ENCODE assay signal across 9 cellular contexts in genomic region chr11:94130589-94131362, GRCh38. TPM values are rescaled to one million over a fixed set of nuclear protein-coding genes. Genes with fewer than 3 reads are reported as not detected.
DNase-seq lines count a peak whose midpoint lies in the region; ATAC-seq and TF ChIP-seq lines count a peak whose summit lies in the region.
"Had no signal": no experiment of that assay in that cellular context is flagged by ENCODE, and none has a peak within 500 bp of the region (broad histone marks: within the 10 kb centered on the region; RNA-seq: fewer than 3 reads in every experiment).

No MANE protein-coding gene starts in this region.

- CTCF ChIA-PET in AG04449 (lab: Yijun Ruan, JAX), result interaction anchor here (0.6 to 2.3 kb wide), 8 partner anchors 14 to 391 kb away, joined by 3 to 9 read pairs (median 5); no protein-coding TSS in a partner anchor
- CTCF ChIA-PET in GM10248 (lab: Yijun Ruan, JAX), result interaction anchor here (1.2 to 2.3 kb wide), 4 partner anchors 11 to 53 kb away, joined by 3 to 9 read pairs (median 6); no protein-coding TSS in a partner anchor

- H4K20me1 ChIP-seq in Loucy (ENCODE audit: insufficient read depth, low read length, poor library complexity, severe bottlenecking), result peaks cover 54% of the 10 kb centered on the region

- intact Hi-C loops in dorsolateral prefrontal cortex (cut with DNase I), result no loop called here

- H3K36me3 ChIP-seq in Loucy (ENCODE audit: insufficient read depth, low read length), result no peaks in the 10 kb centered on the region

- no peaks in the 10 kb centered on the region for H3K9me3 ChIP-seq in Loucy (ENCODE audit: insufficient read depth, low read depth, low read length)

- H3K4me2 ChIP-seq in Loucy (ENCODE audit: low read depth, low read length, poor library complexity, severe bottlenecking), result peak overlapping the region; percentile 92

- TF ChIP-seq CTCF in AG04449 (IDR thresholded peaks at IDR 0.05; ENCODE audit: insufficient read depth, low read length, missing control alignments) (no peak), Loucy (conservative IDR thresholded peaks at IDR 0.05; ENCODE audit: low read length) (no peak), dorsolateral prefrontal cortex (IDR thresholded peaks at IDR 0.05 in 54 of 56, conservative IDR thresholded peaks at IDR 0.05 in 2 of 56; ENCODE audit: low read depth in 1 of 56, partially characterized antibody in 56 of 56) (no peak), GM10248 (IDR thresholded peaks at IDR 0.05; ENCODE audit: control extremely low read depth, extremely low read depth, low read depth, missing control alignments) (no peak)

- H3K79me2 ChIP-seq in Loucy (ENCODE audit: insufficient read depth, low read length), result peaks cover 80% of the 10 kb centered on the region

- DNase-seq in AG04449 (ENCODE audit: low read depth, low spot score) (peak; percentile 73), dorsolateral prefrontal cortex (no peak), lung microvascular endothelial cell (ENCODE audit: low read depth in 2 of 2) (peak; percentile 72 to 91), NCI-H82 (lab: John Stamatoyannopoulos, UW) (no peak), GM10248 (ENCODE audit: extremely low spot score) (no peak), iPS-NIHi11 (ENCODE audit: low spot score) (no peak)

- peak overlapping the region in 15 of 59 donors; percentile 3 to 93 (median 87) for H3K27ac ChIP-seq in dorsolateral prefrontal cortex

- H3K4me1 ChIP-seq in Loucy (ENCODE audit: insufficient read depth, low read length, poor library complexity, severe bottlenecking), result peaks cover 70% of the 10 kb centered on the region

- no peaks in the 10 kb centered on the region for H3K9me2 ChIP-seq in Loucy (replicated peaks; ENCODE audit: low read depth, low read length)

- H3F3A ChIP-seq in Loucy (ENCODE audit: low read depth), result no peaks in the 10 kb centered on the region

- H3K27me3 ChIP-seq in Loucy (ENCODE audit: insufficient read depth, low read length, poor library complexity, severe bottlenecking), result no peaks in the 10 kb centered on the region
- no peaks in the 10 kb centered on the region for H3K27me3 ChIP-seq in dorsolateral prefrontal cortex

- ATAC-seq in HG02981 (IDR thresholded peaks at IDR 0.05; ENCODE audit: unreplicated experiment), result no peak
- ATAC-seq: naive thymus-derived CD4-positive, alpha-beta T cell had no signal

- H3K4me3 ChIP-seq in AG04449 (ENCODE audit: low read depth, low read length) (peak overlapping the region; percentile 69), Loucy (ENCODE audit: low read length, poor library complexity, severe bottlenecking) (peak overlapping the region; percentile 92), dorsolateral prefrontal cortex (peak overlapping the region in 42 of 59 donors; percentile 3 to 94 (median 86))

- POLR2A ChIA-PET in AG04449 (lab: Yijun Ruan, JAX), result interaction anchor here (1.0 kb wide), 1 partner anchor 390 kb away, joined by 3 read pairs; no protein-coding TSS in a partner anchor
- POLR2A ChIA-PET in GM10248 (lab: Yijun Ruan, JAX), result no interaction called here

- H3K9ac ChIP-seq in Loucy (ENCODE audit: low read depth, low read length, poor library complexity, severe bottlenecking), result peak overlapping the region; percentile 81

- H2AFZ ChIP-seq in Loucy (ENCODE audit: low read length), result no peak overlapping the region

RNA-seq across cellular contexts. Expression of gene PANX1, which starts 2.1 kb away (rescaled TPM):
- total RNA-seq in dorsolateral prefrontal cortex (10 to 100 TPM in 118 of 120 experiments, 1 to 10 TPM in 2; 9.8 to 39.2 (median 22.1) TPM), lung microvascular endothelial cell (14.8 and 23.0 TPM in 2 replicates)

Comparison
In these comparisons a context has a peak if more than half of its experiments do, and no peak if none do; other contexts are left out.
1. DNase-seq: peak in AG04449 (single experiment) and lung microvascular endothelial cell (2 of 2); none in dorsolateral prefrontal cortex (0 of 10), NCI-H82 (single experiment), GM10248 (single experiment) and iPS-NIHi11 (single experiment).
2. Peak in every context shown above with its lines, with median percentiles within 50 percentile points of each other: H3K4me3 ChIP-seq.